In the genomic region with DNA sequence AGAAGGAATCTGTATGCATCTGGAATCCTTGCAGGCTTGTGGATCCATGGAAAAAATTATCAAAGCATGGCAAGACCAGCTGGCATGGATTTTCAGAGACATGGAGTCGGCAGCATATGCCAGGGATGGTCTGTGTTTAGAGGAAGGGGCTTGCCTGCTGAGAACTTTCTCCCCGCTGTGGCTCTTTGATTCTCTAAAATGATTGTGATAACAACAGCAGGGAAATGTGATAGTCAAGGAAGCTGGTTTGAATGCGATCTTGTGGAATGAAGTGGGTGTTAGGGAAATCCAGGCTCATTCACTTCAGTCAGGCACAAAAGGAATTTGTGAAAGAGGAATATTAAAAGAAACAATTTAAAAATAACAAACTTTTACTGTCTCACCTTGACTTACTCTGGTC, we compare ENCODE assay signal across 23 cellular contexts.
"Had no signal": no experiment of that assay in that cellular context is flagged by ENCODE, and none has a peak within 500 bp of the region (broad histone marks: within the 10 kb centered on the region; RNA-seq: fewer than 3 reads in every experiment).

No MANE protein-coding gene starts in this region.

- H3K4me1 ChIP-seq: heart left ventricle, left lung, right lobe of liver, transverse colon had no signal

- H3K27ac ChIP-seq: epithelial cell of prostate, heart left ventricle, left lung, right lobe of liver, skin epidermis, transverse colon had no signal

- H3K4me3 ChIP-seq: heart left ventricle, left lung, right lobe of liver, skin epidermis, transverse colon had no signal

- H3K4me3 Mint-ChIP-seq: activated naive CD8-positive, alpha-beta T cell treated with anti-CD3 and anti-CD28 coated beads for 36 hours; activated T-cell treated with anti-CD3 and anti-CD28 coated beads, Interleukin-2, amount 50 U/mL, for 24 hours; activated T-helper 17 cell treated with anti-CD3 and anti-CD28 coated beads, Interleukin-2, amount 50 U/mL, for 72 hours; nephron progenitor cell; stimulated activated effector memory CD8-positive, alpha-beta T cell treated with anti-CD3 and anti-CD28 coated beads, Interleukin-12 subunit alpha, Interleukin-12 subunit beta, amount 100 ng/mL, for 72 hours; stimulated activated naive CD8-positive, alpha-beta T cell treated with anti-CD3 and anti-CD28 coated beads, Interleukin-15, amount 100 ng/mL, for 72 hours; WTC11 had no signal

- H3K4me1 Mint-ChIP-seq: activated naive CD8-positive, alpha-beta T cell treated with anti-CD3 and anti-CD28 coated beads for 36 hours; activated T-helper 17 cell treated with anti-CD3 and anti-CD28 coated beads, Interleukin-2, amount 50 U/mL, for 72 hours; stimulated activated effector memory CD8-positive, alpha-beta T cell treated with anti-CD3 and anti-CD28 coated beads, Interleukin-12 subunit alpha, Interleukin-12 subunit beta, amount 100 ng/mL, for 72 hours; stimulated activated naive CD8-positive, alpha-beta T cell treated with anti-CD3 and anti-CD28 coated beads, Interleukin-15, amount 100 ng/mL, for 72 hours had no signal

- H3K27ac Mint-ChIP-seq: activated naive CD8-positive, alpha-beta T cell treated with anti-CD3 and anti-CD28 coated beads for 36 hours; activated T-cell treated with anti-CD3 and anti-CD28 coated beads, Interleukin-2, amount 50 U/mL, for 24 hours; activated T-helper 17 cell treated with anti-CD3 and anti-CD28 coated beads, Interleukin-2, amount 50 U/mL, for 72 hours; nephron progenitor cell; stimulated activated effector memory CD8-positive, alpha-beta T cell treated with anti-CD3 and anti-CD28 coated beads, Interleukin-12 subunit alpha, Interleukin-12 subunit beta, amount 100 ng/mL, for 72 hours; stimulated activated naive CD8-positive, alpha-beta T cell treated with anti-CD3 and anti-CD28 coated beads, Interleukin-15, amount 100 ng/mL, for 72 hours; WTC11 had no signal

- H3K9me3 Mint-ChIP-seq: activated naive CD8-positive, alpha-beta T cell treated with anti-CD3 and anti-CD28 coated beads for 36 hours; activated T-cell treated with anti-CD3 and anti-CD28 coated beads, Interleukin-2, amount 50 U/mL, for 24 hours; nephron progenitor cell; stimulated activated naive CD8-positive, alpha-beta T cell treated with anti-CD3 and anti-CD28 coated beads, Interleukin-15, amount 100 ng/mL, for 72 hours; WTC11 had no signal

- ATAC-seq: activated T-helper 17 cell treated with anti-CD3 and anti-CD28 coated beads, Interleukin-2, amount 50 U/mL, for 72 hours; heart left ventricle; left lung; right lobe of liver; stimulated activated effector memory CD8-positive, alpha-beta T cell treated with anti-CD3 and anti-CD28 coated beads, Interleukin-12 subunit alpha, Interleukin-12 subunit beta, amount 100 ng/mL, for 72 hours; stimulated activated naive CD8-positive, alpha-beta T cell treated with anti-CD3 and anti-CD28 coated beads, Interleukin-15, amount 100 ng/mL, for 72 hours had no signal

- H3K27me3 Mint-ChIP-seq: activated naive CD8-positive, alpha-beta T cell treated with anti-CD3 and anti-CD28 coated beads for 36 hours; activated T-cell treated with anti-CD3 and anti-CD28 coated beads, Interleukin-2, amount 50 U/mL, for 24 hours; activated T-helper 17 cell treated with anti-CD3 and anti-CD28 coated beads, Interleukin-2, amount 50 U/mL, for 72 hours; stimulated activated naive CD8-positive, alpha-beta T cell treated with anti-CD3 and anti-CD28 coated beads, Interleukin-15, amount 100 ng/mL, for 72 hours had no signal

- H3K36me3 ChIP-seq: heart left ventricle, left lung, right lobe of liver, transverse colon had no signal

- H3K27me3 ChIP-seq: heart left ventricle, left lung, right lobe of liver, transverse colon had no signal

- H3K9me3 ChIP-seq: heart left ventricle, left lung, right lobe of liver, transverse colon had no signal

- DNase-seq: activated CD8-positive, alpha-beta memory T cell treated with anti-CD3 and anti-CD28 coated beads for 24 hours; activated CD8-positive, alpha-beta memory T cell treated with anti-CD3 and anti-CD28 coated beads, Interleukin-2, amount 50 U/mL, for 4 hours; activated naive CD4-positive, alpha-beta T cell treated with Interleukin-2 at 50 U/mL for 16 hours; activated naive CD8-positive, alpha-beta T cell treated with anti-CD3 and anti-CD28 coated beads for 36 hours; activated T-cell treated with anti-CD3 and anti-CD28 coated beads, Interleukin-2, amount 50 U/mL, for 24 hours; amniotic stem cell; cerebellar nuclear complex; cortex of kidney; heart left ventricle; kidney; left lung; nephron progenitor cell; occipital lobe; right lobe of liver; stimulated activated CD4-positive, alpha-beta T cell treated with anti-CD3 and anti-CD28 coated beads, Interleukin-2, amount 100 ng/mL, for 24 hours; stimulated activated naive CD8-positive, alpha-beta T cell treated with anti-CD3 and anti-CD28 coated beads, Interleukin-15, amount 100 ng/mL, for 72 hours; T-helper 9 cell; transverse colon had no signal

- H3K36me3 Mint-ChIP-seq: activated naive CD8-positive, alpha-beta T cell treated with anti-CD3 and anti-CD28 coated beads for 36 hours; stimulated activated effector memory CD8-positive, alpha-beta T cell treated with anti-CD3 and anti-CD28 coated beads, Interleukin-12 subunit alpha, Interleukin-12 subunit beta, amount 100 ng/mL, for 72 hours; WTC11 had no signal
